ENCODE assay signal across 11 cellular contexts in the genomic region with DNA sequence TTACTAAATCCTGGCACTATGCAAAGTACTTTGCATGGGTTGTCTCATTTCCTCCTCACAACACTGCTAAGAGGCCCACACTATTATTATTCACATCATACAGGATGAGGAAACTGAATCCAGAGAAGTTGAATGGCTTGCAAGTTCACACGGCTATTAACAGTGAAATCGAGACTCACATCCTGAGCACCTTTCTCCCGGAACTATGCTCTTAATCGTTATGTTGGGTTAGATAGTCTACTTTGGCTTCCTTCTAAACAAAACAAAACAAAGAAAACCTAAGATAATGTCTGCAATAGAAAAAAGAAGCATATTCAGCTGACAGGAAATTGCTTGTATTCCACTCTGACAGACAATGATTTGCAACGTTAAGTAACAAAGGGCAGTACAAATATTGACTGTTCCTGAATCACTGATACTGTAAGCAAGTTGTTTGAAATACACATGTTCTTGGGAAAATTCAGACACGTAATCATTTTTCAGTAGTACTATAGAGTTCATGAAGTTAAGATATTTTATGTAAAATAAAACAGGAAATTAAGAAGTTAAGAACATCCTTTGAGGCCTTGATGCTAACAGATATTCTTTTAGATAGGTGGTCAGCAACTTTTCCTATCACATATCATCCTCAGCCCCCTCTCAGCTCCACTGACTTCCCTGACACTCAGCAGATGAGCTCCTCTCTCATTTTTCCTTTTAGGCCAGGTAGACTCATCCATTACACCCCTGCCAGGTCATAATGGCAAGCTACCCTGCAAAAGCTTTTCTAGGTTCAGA. TPM values are rescaled to one million over a fixed set of nuclear protein-coding genes. Genes with fewer than 3 reads are reported as not detected.
A peak's percentile ranks its signal among the peaks of the same experiment; 100 is the strongest.
DNase-seq lines count a peak whose midpoint lies in the region; ATAC-seq and TF ChIP-seq lines count a peak whose summit lies in the region.
"Had no signal": no experiment of that assay in that cellular context is flagged by ENCODE, and none has a peak within 500 bp of the region (broad histone marks: within the 10 kb centered on the region; RNA-seq: fewer than 3 reads in every experiment).

No MANE protein-coding gene starts in this region.

- CTCF ChIA-PET in MCF 10A (lab: Yijun Ruan, JAX), result interaction anchor here (0.5 to 3.0 kb wide), 7 partner anchors 12 to 911 kb away, joined by 3 to 17 read pairs (median 4); no protein-coding TSS in a partner anchor
- CTCF ChIA-PET in mammary epithelial cell (lab: Charles Lee; ENCODE audit: low non-redundant PET), result interaction anchor here (0.7 to 1.5 kb wide), 3 partner anchors 129 to 268 kb away, joined by 3 to 15 read pairs (median 4); no protein-coding TSS in a partner anchor
- CTCF ChIA-PET in PC-3 (lab: Charles Lee), result no interaction called here

- H2AFZ ChIP-seq in mammary epithelial cell (ENCODE audit: low read depth, low read length) (no peak overlapping the region), PC-3 (ENCODE audit: low read length) (peak overlapping the region; percentile 24)

- no peaks in the 10 kb centered on the region for H3K9me2 ChIP-seq in PC-3 (replicated peaks; ENCODE audit: low read length)

- no peak overlapping the region for H3K4me2 ChIP-seq in mammary epithelial cell (ENCODE audit: insufficient read depth, low read depth, low read length)
- peak overlapping the region; percentile 71 for H3K4me2 ChIP-seq in PC-3 (ENCODE audit: low read length)

- POLR2A ChIA-PET in MCF 10A (lab: Yijun Ruan, JAX) (interaction anchor here (1.1 to 2.9 kb wide), 4 partner anchors 12 to 1012 kb away, joined by 3 to 10 read pairs (median 3); no protein-coding TSS in a partner anchor), PC-3 (lab: Charles Lee; ENCODE audit: unreplicated experiment) (no interaction called here)

- dilution Hi-C loops in mammary epithelial cell (cut with HindIII; ENCODE audit: low sequenced_read_pairs), result no loop called here

- no peak for TF ChIP-seq CTCF in MCF 10A (IDR thresholded peaks at IDR 0.05; ENCODE audit: unreplicated experiment)
- TF ChIP-seq CTCF in mammary epithelial cell (conservative IDR thresholded peaks at IDR 0.05 in 1 of 2, IDR thresholded peaks at IDR 0.05 in 1 of 2; ENCODE audit: extremely low read depth in 1 of 2, insufficient read depth in 1 of 2, low read depth in 1 of 2, low read length in 2 of 2), result no peak
- TF ChIP-seq CTCF in PC-3 (conservative IDR thresholded peaks at IDR 0.05; ENCODE audit: low read depth, low read length), result no peak
- no peak for TF ChIP-seq CTCF in fibroblast of the aortic adventitia (IDR thresholded peaks at IDR 0.05; ENCODE audit: insufficient read depth, low read length)
- TF ChIP-seq CTCF in nephron progenitor cell (IDR thresholded peaks at IDR 0.05), result no peak

- H3K9me3 Mint-ChIP-seq in MCF 10A (ENCODE audit: unreplicated experiment) (no peaks in the 10 kb centered on the region), nephron progenitor cell (peaks cover 16% of the 10 kb centered on the region)

- H4K20me1 ChIP-seq in mammary epithelial cell (ENCODE audit: insufficient read depth, low read length), result no peaks in the 10 kb centered on the region
- no peaks in the 10 kb centered on the region for H4K20me1 ChIP-seq in PC-3 (ENCODE audit: low read length)

- H3K36me3 ChIP-seq in mammary epithelial cell (ENCODE audit: insufficient read depth, low read length) (no peaks in the 10 kb centered on the region), PC-3 (ENCODE audit: low read depth, low read length) (no peaks in the 10 kb centered on the region), thymus (ENCODE audit: control insufficient read depth, insufficient read depth) (no peaks in the 10 kb centered on the region)

- intact Hi-C loops in MCF 10A (cut with micrococcal nuclease) (no loop called here), mammary epithelial cell (cut with micrococcal nuclease) (no loop called here), PC-3 (cut with micrococcal nuclease) (loop anchor here (1.0 to 5.0 kb wide), 4 partner anchors 14 to 52 kb away; no protein-coding TSS in a partner anchor)

- peaks cover 3% of the 10 kb centered on the region for H3F3A ChIP-seq in PC-3 (ENCODE audit: low read length, unreplicated experiment)

- no peaks in the 10 kb centered on the region for H3K27me3 ChIP-seq in mammary epithelial cell (ENCODE audit: insufficient read depth, low read length)
- H3K27me3 ChIP-seq in PC-3 (ENCODE audit: low read length), result no peaks in the 10 kb centered on the region
- no peaks in the 10 kb centered on the region for H3K27me3 ChIP-seq in thymus (ENCODE audit: control insufficient read depth, insufficient read depth)

- peak overlapping the region; percentile 27 for H3K27ac Mint-ChIP-seq in MCF 10A (ENCODE audit: low read depth, unreplicated experiment)
- no peak overlapping the region for H3K27ac Mint-ChIP-seq in nephron progenitor cell

- DNase-seq in MCF 10A (ENCODE audit: unreplicated experiment) (no peak), mammary epithelial cell (no peak), PC-3 (peak; percentile 63), fibroblast of the aortic adventitia (ENCODE audit: low read depth) (peak; percentile 45), NCI-H1105 (lab: John Stamatoyannopoulos, UW) (no peak), nephron progenitor cell (no peak), hepatic stellate cell (ENCODE audit: low spot score) (no peak)
- DNase-seq: C1 segment of cervical spinal cord, islet precursor cell, NCI-H2107 had no signal

- no peaks in the 10 kb centered on the region for H3K9me3 ChIP-seq in mammary epithelial cell (replicated peaks; ENCODE audit: insufficient read depth, low read length)
- no peaks in the 10 kb centered on the region for H3K9me3 ChIP-seq in PC-3 (ENCODE audit: low read length)
- H3K9me3 ChIP-seq in thymus (ENCODE audit: control insufficient read depth), result no peaks in the 10 kb centered on the region

- H3K27me3 Mint-ChIP-seq in MCF 10A (ENCODE audit: insufficient read depth, unreplicated experiment) (no peaks in the 10 kb centered on the region), nephron progenitor cell (ENCODE audit: low read depth, poor library complexity) (no peaks in the 10 kb centered on the region)

- ATAC-seq in PC-3, result peak; percentile 80

- no peaks in the 10 kb centered on the region for H3K36me3 Mint-ChIP-seq in MCF 10A (ENCODE audit: insufficient read depth, unreplicated experiment)
- H3K36me3 Mint-ChIP-seq in nephron progenitor cell (ENCODE audit: low read depth), result no peaks in the 10 kb centered on the region

- H3K4me3 Mint-ChIP-seq in MCF 10A (ENCODE audit: unreplicated experiment), result no peak overlapping the region
- no peak overlapping the region for H3K4me3 Mint-ChIP-seq in nephron progenitor cell

- H3K4me3 ChIP-seq in mammary epithelial cell (replicated peaks in 1 of 3; ENCODE audit: insufficient read depth in 1 of 3, low read depth in 2 of 3, low read length in 3 of 3) (no peak overlapping the region), PC-3 (ENCODE audit: low read length) (peak overlapping the region; percentile 41; the same call in 1 of the 2 replicates), fibroblast of the aortic adventitia (ENCODE audit: low read depth, low read length) (no peak overlapping the region), thymus (ENCODE audit: low read length) (no peak overlapping the region)

- in situ Hi-C loops in mammary epithelial cell (cut with MboI; ENCODE audit: low sequenced_read_pairs in 2 of 2), result no loop called here

- no TSS peak for BruUV-seq in MCF 10A (replicated peaks; lab: Mats Ljungman, UMichigan)
- no TSS peak for BruUV-seq in mammary epithelial cell (replicated peaks; lab: Mats Ljungman, UMichigan)
- no TSS peak for BruUV-seq in PC-3 (replicated peaks; lab: Mats Ljungman, UMichigan)

- H3K27ac ChIP-seq in mammary epithelial cell (ENCODE audit: insufficient read depth, low read depth, low read length) (no peak overlapping the region), PC-3 (ENCODE audit: low read length) (peak overlapping the region; percentile 90), thymus (ENCODE audit: low read depth) (peak overlapping the region; percentile 68)

- H3K4me1 Mint-ChIP-seq in MCF 10A (ENCODE audit: insufficient read depth, unreplicated experiment), result peaks cover 19% of the 10 kb centered on the region
- peaks cover 7% of the 10 kb centered on the region for H3K4me1 Mint-ChIP-seq in nephron progenitor cell

- H3K9ac ChIP-seq in mammary epithelial cell (ENCODE audit: insufficient read depth, low read length) (no peak overlapping the region), PC-3 (ENCODE audit: low read length) (peak overlapping the region; percentile 55)

- H3K4me1 ChIP-seq in mammary epithelial cell (ENCODE audit: insufficient read depth, low read length), result peaks cover 6% of the 10 kb centered on the region
- H3K4me1 ChIP-seq in PC-3 (ENCODE audit: insufficient read depth, low read length), result peaks cover 28% of the 10 kb centered on the region
- peaks cover 27% of the 10 kb centered on the region for H3K4me1 ChIP-seq in thymus (ENCODE audit: control insufficient read depth, insufficient read depth, low read length)

- WGBS in mammary epithelial cell (ENCODE audit: low coverage, missing lambda C conversion rate), result 85% methylated on average over 6 of the region's 6 CpGs
- WGBS in thymus, result 31% methylated on average over 6 of the region's 6 CpGs

- H3K79me2 ChIP-seq in mammary epithelial cell (ENCODE audit: insufficient read depth, low read length), result no peaks in the 10 kb centered on the region
- H3K79me2 ChIP-seq in PC-3 (ENCODE audit: low read length), result no peaks in the 10 kb centered on the region

RNA-seq across cellular contexts. Expression of gene C2CD4B, which starts 40.7 kb away (rescaled TPM):
- total RNA-seq in MCF 10A (2022) (not detected in 2 replicates), mammary epithelial cell (not detected), PC-3 (2014; rRNA removed) (not detected in 2 replicates), fibroblast of the aortic adventitia (ENCODE audit: low replicate concordance) (not detected in 2 replicates)
- polyA plus RNA-seq in mammary epithelial cell (not detected), thymus (8.8 TPM)
- polyA minus RNA-seq in mammary epithelial cell, result not detected

RNA-seq across cellular contexts. Expression of gene C2CD4A, which starts 57.6 kb away (rescaled TPM):
- 0.16 TPM in 1 of 2 replicates, not detected in the other for total RNA-seq in MCF 10A (2022)
- total RNA-seq in mammary epithelial cell, result not detected
- not detected for polyA plus RNA-seq in mammary epithelial cell
- polyA minus RNA-seq in mammary epithelial cell, result not detected
- total RNA-seq in PC-3 (2014; rRNA removed), result 0.11 and 0.52 TPM in 2 replicates
- total RNA-seq in fibroblast of the aortic adventitia (ENCODE audit: low replicate concordance), result not detected in 2 replicates
- 11.6 TPM for polyA plus RNA-seq in thymus

Comparison
In these comparisons a context has a peak if more than half of its experiments do, and no peak if none do; other contexts are left out.
1. DNase-seq: peak in PC-3 (single experiment) and fibroblast of the aortic adventitia (single experiment); none in MCF 10A (single experiment), mammary epithelial cell (single experiment), NCI-H1105 (single experiment), nephron progenitor cell (single experiment) and hepatic stellate cell (single experiment).